Comparison of ENCODE assay signal across 10 cellular contexts in genomic region chr1:12434686-12435085, GRCh38.
DNase-seq lines count a peak whose midpoint lies in the region; ATAC-seq and TF ChIP-seq lines count a peak whose summit lies in the region.
"Had no signal": no experiment of that assay in that cellular context is flagged by ENCODE, and none has a peak within 500 bp of the region (broad histone marks: within the 10 kb centered on the region; RNA-seq: fewer than 3 reads in every experiment).

No MANE protein-coding gene starts in this region.

- in situ Hi-C loops in gastrocnemius medialis (cut with MboI; ENCODE audit: low sequenced_read_pairs in 4 of 4): no loop called here

- H3K9me3 ChIP-seq in SJSA1 (replicated peaks): no peaks in the 10 kb centered on the region; the same call in 1 of the 2 replicates
- no peaks in the 10 kb centered on the region for H3K9me3 ChIP-seq in gastrocnemius medialis

- H3K4me1 ChIP-seq in SJSA1 (replicated peaks) (peaks cover 56% of the 10 kb centered on the region), gastrocnemius medialis (peaks cover 40 to 68% of the 10 kb centered on the region in 2 donors)

- H3K36me3 ChIP-seq in SJSA1 (no peaks in the 10 kb centered on the region), gastrocnemius medialis (no peaks in the 10 kb centered on the region)

- peaks cover 68% of the 10 kb centered on the region for H3K4me1 Mint-ChIP-seq in endothelial cell (ENCODE audit: unreplicated experiment)
- peaks cover 55% of the 10 kb centered on the region for H3K4me1 Mint-ChIP-seq in chondrocyte (ENCODE audit: low read depth)

- H3K4me3 Mint-ChIP-seq in endothelial cell (ENCODE audit: unreplicated experiment) (peak overlapping the region; percentile 62), chondrocyte (ENCODE audit: unreplicated experiment) (no peak overlapping the region)

- TF ChIP-seq POLR2A in gastrocnemius medialis (IDR thresholded peaks at IDR 0.05): no peak

- H3K27ac Mint-ChIP-seq in endothelial cell (ENCODE audit: unreplicated experiment) (peak overlapping the region; percentile 98), chondrocyte (ENCODE audit: unreplicated experiment) (no peak overlapping the region)

- H3K27me3 ChIP-seq in SJSA1 (replicated peaks) (no peaks in the 10 kb centered on the region), gastrocnemius medialis (no peaks in the 10 kb centered on the region)

- H3K9me3 Mint-ChIP-seq in endothelial cell (ENCODE audit: unreplicated experiment) (no peaks in the 10 kb centered on the region), chondrocyte (ENCODE audit: low read depth) (no peaks in the 10 kb centered on the region)

- H3K27ac ChIP-seq in SJSA1: peak overlapping the region; percentile 6; the same call in 1 of the 2 replicates
- peak overlapping the region; percentile 69 to 86 (median 76) for H3K27ac ChIP-seq in gastrocnemius medialis

- no peak for TF ChIP-seq CTCF in endothelial cell (IDR thresholded peaks at IDR 0.05; ENCODE audit: unreplicated experiment)
- TF ChIP-seq CTCF in gastrocnemius medialis (IDR thresholded peaks at IDR 0.05 in 4 of 5, conservative IDR thresholded peaks at IDR 0.05 in 1 of 5): no peak
- TF ChIP-seq CTCF in chondrocyte (IDR thresholded peaks at IDR 0.05): no peak

- intact Hi-C loops in gastrocnemius medialis (cut with DNase I; ENCODE audit: low total_unique reads): no loop called here

- H3K36me3 Mint-ChIP-seq in endothelial cell (ENCODE audit: low read depth, unreplicated experiment) (peaks cover 21% of the 10 kb centered on the region), chondrocyte (ENCODE audit: low read depth) (peaks cover 15% of the 10 kb centered on the region)

- no peak overlapping the region for H3K4me3 ChIP-seq in SJSA1
- no peak overlapping the region for H3K4me3 ChIP-seq in gastrocnemius medialis

- ATAC-seq in gastrocnemius medialis: no peak

- H3K27me3 Mint-ChIP-seq in endothelial cell (ENCODE audit: unreplicated experiment) (peaks cover 7% of the 10 kb centered on the region), chondrocyte (ENCODE audit: low read depth) (no peaks in the 10 kb centered on the region)

- peak; percentile 56 for DNase-seq in CMK (ENCODE audit: low read depth)
- no peak for DNase-seq in SJSA1 (ENCODE audit: low read depth in 1 of 2, low spot score in 2 of 2)
- DNase-seq in endothelial cell (ENCODE audit: low spot score): no peak
- DNase-seq in gastrocnemius medialis: no peak
- no peak for DNase-seq in occipital lobe (lab: John Stamatoyannopoulos, UW)
- no peak for DNase-seq in GM19240 (ENCODE audit: insufficient read length, low spot score)
- DNase-seq in chondrocyte (ENCODE audit: low spot score): no peak
- DNase-seq in stimulated activated naive CD4-positive, alpha-beta T cell treated with Interleukin-2 at 50 U/mL for 16 hours (lab: John Stamatoyannopoulos, UW): no peak
- DNase-seq: DMS79, islet precursor cell had no signal
